27 cellular contexts compared by ENCODE assay signal in the genomic region with DNA sequence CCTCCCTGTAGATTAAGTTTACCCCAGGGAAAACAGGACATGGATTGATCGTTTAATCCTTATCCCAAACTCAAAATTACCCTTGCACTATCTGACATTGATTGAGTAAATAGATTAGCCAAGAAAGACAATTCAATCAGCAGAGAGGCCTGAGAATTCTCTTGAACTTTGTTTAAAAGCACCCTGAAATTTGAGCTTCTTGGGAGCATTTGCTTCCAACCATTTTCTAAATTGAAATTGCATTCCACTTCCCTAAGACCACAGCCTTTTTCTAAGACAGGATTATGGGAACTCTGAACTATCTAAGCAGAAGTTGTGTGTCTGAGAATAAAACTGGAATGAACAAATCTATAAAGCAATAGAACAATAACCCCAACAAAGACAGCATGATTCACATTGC.
DNase-seq lines count a peak whose midpoint lies in the region; ATAC-seq, FAIRE-seq and TF ChIP-seq lines count a peak whose summit lies in the region.
"Had no signal": no experiment of that assay in that cellular context is flagged by ENCODE, and none has a peak within 500 bp of the region (broad histone marks: within the 10 kb centered on the region; RNA-seq: fewer than 3 reads in every experiment).

No MANE protein-coding gene starts in this region.

- H3K9me3 Mint-ChIP-seq in astrocyte (ENCODE audit: unreplicated experiment): no peaks in the 10 kb centered on the region
- no peaks in the 10 kb centered on the region for H3K9me3 Mint-ChIP-seq in nephron progenitor cell
- H3K9me3 Mint-ChIP-seq: activated B cell treated with CpG ODN at 0.5 μM for 24 hours; activated naive CD4-positive, alpha-beta T cell treated with anti-CD3 and anti-CD28 coated beads, Interleukin-2, amount 50 U/mL, for 24 hours; activated T-helper 1 cell treated with anti-CD3 and anti-CD28 coated beads, Interleukin-12 subunit alpha, Interleukin-12 subunit beta, Interleukin-2, Interleukin-4 antibody, amounts not matched to agents 30 ng/mL and 10 ng/mL and 1 ng/mL, durations not matched to agents 14 hours and 24 hours and 36 hours had no signal

- DNase-seq in HepG2 (ENCODE audit: low spot score): no peak
- DNase-seq in right lobe of liver: no peak
- no peak for DNase-seq in astrocyte (ENCODE audit: low read depth)
- no peak for DNase-seq in nephron progenitor cell
- DNase-seq in nucleus accumbens (lab: John Stamatoyannopoulos, UW): no peak
- DNase-seq in NCI-H345 (lab: John Stamatoyannopoulos, UW): no peak
- DNase-seq: 8988T; activated B cell treated with CpG ODN at 0.5 μM for 24 hours; AML-193; aorta; CD4-positive, alpha-beta memory T cell; central memory CD4-positive, alpha-beta T cell; dorsolateral prefrontal cortex; heart left ventricle; left cardiac atrium; NCI-H1930; stimulated activated CD4-positive, alpha-beta T cell treated with anti-CD3 and anti-CD28 coated beads, Interleukin-12 subunit alpha, Interleukin-12 subunit beta, amount 100 ng/mL, for 4 hours; stimulated activated naive CD8-positive, alpha-beta T cell treated with anti-CD3 and anti-CD28 coated beads, Interleukin-15, Interleukin-2, amounts not matched to agents 100 U/mL and 50 U/mL, for 24 hours; T-helper 9 cell; tibial artery had no signal

- CTCF ChIA-PET in HepG2 (lab: Yijun Ruan, JAX; ENCODE audit: low intra/inter-chr PET ratio, low total read pairs): no interaction called here

- ATAC-seq in HepG2 (no peak), right lobe of liver (no peak), GM21360 (IDR thresholded peaks at IDR 0.05; ENCODE audit: unreplicated experiment) (no peak), HG03039 (IDR thresholded peaks at IDR 0.05; ENCODE audit: unreplicated experiment) (no peak)
- ATAC-seq: heart left ventricle; left cardiac atrium; stimulated activated naive CD8-positive, alpha-beta T cell treated with anti-CD3 and anti-CD28 coated beads, Interleukin-15, Interleukin-2, amounts not matched to agents 100 U/mL and 50 U/mL, for 24 hours had no signal

- in situ Hi-C loops in HepG2 (cut with HindIII; ENCODE audit: extremely low pct_ligation_motif_present, low pct_unique_long_range_greater_than_20kb): no loop called here

- FAIRE-seq in HepG2 (lab: Jason Lieb, UNC): no peak
- no peak for FAIRE-seq in astrocyte (lab: Jason Lieb, UNC)
- FAIRE-seq: GM19239 had no signal

- no peaks in the 10 kb centered on the region for H3K27me3 Mint-ChIP-seq in astrocyte (ENCODE audit: low read depth, unreplicated experiment)
- H3K27me3 Mint-ChIP-seq in nephron progenitor cell (ENCODE audit: low read depth, poor library complexity): no peaks in the 10 kb centered on the region

- H3K79me2 ChIP-seq in HepG2 (ENCODE audit: insufficient read depth, low read length): no peaks in the 10 kb centered on the region
- H3K79me2 ChIP-seq in astrocyte (ENCODE audit: insufficient read depth, low read length): no peaks in the 10 kb centered on the region

- H3K27ac Mint-ChIP-seq in astrocyte (ENCODE audit: unreplicated experiment) (peak overlapping the region; percentile 13), nephron progenitor cell (peak overlapping the region; percentile 13)
- H3K27ac Mint-ChIP-seq: activated B cell treated with CpG ODN at 0.5 μM for 24 hours; activated naive CD4-positive, alpha-beta T cell treated with anti-CD3 and anti-CD28 coated beads, Interleukin-2, amount 50 U/mL, for 24 hours; activated T-helper 1 cell treated with anti-CD3 and anti-CD28 coated beads, Interleukin-12 subunit alpha, Interleukin-12 subunit beta, Interleukin-2, Interleukin-4 antibody, amounts not matched to agents 30 ng/mL and 10 ng/mL and 1 ng/mL, durations not matched to agents 14 hours and 24 hours and 36 hours; CD4-positive, alpha-beta memory T cell had no signal

- H3K9ac ChIP-seq in HepG2 (ENCODE audit: insufficient read depth, low read depth, low read length) (no peak overlapping the region), astrocyte (ENCODE audit: low read length) (no peak overlapping the region)
- H3K9ac ChIP-seq: KMS-11 had no signal

- H4K20me1 ChIP-seq in HepG2 (ENCODE audit: insufficient read depth, low read length): no peaks in the 10 kb centered on the region
- H4K20me1 ChIP-seq in astrocyte (ENCODE audit: insufficient read depth, low read length): no peaks in the 10 kb centered on the region

- no peaks in the 10 kb centered on the region for H3K36me3 Mint-ChIP-seq in astrocyte (ENCODE audit: low read depth, unreplicated experiment)
- H3K36me3 Mint-ChIP-seq in nephron progenitor cell (ENCODE audit: low read depth): no peaks in the 10 kb centered on the region
- H3K36me3 Mint-ChIP-seq: activated naive CD4-positive, alpha-beta T cell treated with anti-CD3 and anti-CD28 coated beads, Interleukin-2, amount 50 U/mL, for 24 hours; CD4-positive, alpha-beta memory T cell had no signal

- TF ChIP-seq RAD21 in HepG2 (CRISPR knock-in tag; IDR thresholded peaks at IDR 0.05): no peak

- H3K4me1 ChIP-seq in HepG2 (ENCODE audit: insufficient read depth, low read length): peaks cover 18% of the 10 kb centered on the region
- no peaks in the 10 kb centered on the region for H3K4me1 ChIP-seq in right lobe of liver
- H3K4me1 ChIP-seq in astrocyte (ENCODE audit: insufficient read depth, low read length): peaks cover 4% of the 10 kb centered on the region
- H3K4me1 ChIP-seq: heart left ventricle, right atrium auricular region, tibial artery had no signal

- POLR2A ChIA-PET in HepG2 (lab: Yijun Ruan, JAX): no interaction called here

- H3K4me2 ChIP-seq in HepG2 (ENCODE audit: low read depth, low read length) (no peak overlapping the region; the same call in 1 of the 2 replicates), astrocyte (ENCODE audit: low read length) (no peak overlapping the region)
- H3K4me2 ChIP-seq: KMS-11 had no signal

- TF ChIP-seq POLR2A in HepG2 (IDR thresholded peaks at IDR 0.05; ENCODE audit: insufficient read depth in 1 of 2, low read depth in 2 of 2, low read length in 2 of 2) (no peak), right lobe of liver (IDR thresholded peaks at IDR 0.05) (no peak)

- BruUV-seq in HepG2 (replicated peaks; lab: Mats Ljungman, UMichigan): no TSS peak

- TF ChIP-seq CTCF in HepG2 (CRISPR knock-in tag; IDR thresholded peaks at IDR 0.05) (no peak), right lobe of liver (IDR thresholded peaks at IDR 0.05) (no peak), astrocyte (IDR thresholded peaks at IDR 0.05; ENCODE audit: insufficient read depth, low read depth, low read length) (no peak), nephron progenitor cell (IDR thresholded peaks at IDR 0.05) (no peak)

- TF ChIP-seq EP300 in HepG2 (IDR thresholded peaks at IDR 0.05; ENCODE audit: low read depth in 2 of 2, low read length in 2 of 2) (no peak), HepG2 (CRISPR knock-in tag; IDR thresholded peaks at IDR 0.05; ENCODE audit: borderline replicate concordance) (no peak)

- H3K27me3 ChIP-seq in HepG2 (ENCODE audit: control insufficient read depth in 1 of 2, insufficient read depth in 2 of 2, low read length in 2 of 2): no peaks in the 10 kb centered on the region
- H3K27me3 ChIP-seq in right lobe of liver: no peaks in the 10 kb centered on the region
- H3K27me3 ChIP-seq in astrocyte (ENCODE audit: insufficient read depth, low read length): no peaks in the 10 kb centered on the region
- H3K27me3 ChIP-seq: dorsolateral prefrontal cortex, heart left ventricle, right atrium auricular region, tibial artery had no signal

- H3K4me3 ChIP-seq in HepG2 (replicated peaks in 1 of 3; ENCODE audit: insufficient read depth in 1 of 3, low read depth in 2 of 3, low read length in 3 of 3) (no peak overlapping the region), right lobe of liver (no peak overlapping the region), astrocyte (ENCODE audit: insufficient read depth, low read depth, low read length) (no peak overlapping the region)
- H3K4me3 ChIP-seq: dorsolateral prefrontal cortex, heart left ventricle, right atrium auricular region, tibial artery had no signal

- 0% methylated on average over 1 of the region's 1 CpG for WGBS in HepG2 (ENCODE audit: low lambda C conversion rate)
- WGBS in right lobe of liver (ENCODE audit: insufficient coverage, low coverage, low lambda C conversion rate, missing lambda C conversion rate): 21% methylated on average over 1 of the region's 1 CpG

- H3K36me3 ChIP-seq in HepG2 (replicated peaks in 1 of 2; ENCODE audit: control insufficient read depth in 1 of 2, insufficient read depth in 2 of 2, low read length in 2 of 2): no peaks in the 10 kb centered on the region
- no peaks in the 10 kb centered on the region for H3K36me3 ChIP-seq in right lobe of liver
- no peaks in the 10 kb centered on the region for H3K36me3 ChIP-seq in astrocyte (ENCODE audit: insufficient read depth, low read length)
- H3K36me3 ChIP-seq: heart left ventricle, right atrium auricular region, tibial artery had no signal

- H3K4me3 Mint-ChIP-seq in astrocyte (ENCODE audit: unreplicated experiment) (no peak overlapping the region), nephron progenitor cell (no peak overlapping the region)
- H3K4me3 Mint-ChIP-seq: activated B cell treated with CpG ODN at 0.5 μM for 24 hours; activated naive CD4-positive, alpha-beta T cell treated with anti-CD3 and anti-CD28 coated beads, Interleukin-2, amount 50 U/mL, for 24 hours; activated T-helper 1 cell treated with anti-CD3 and anti-CD28 coated beads, Interleukin-12 subunit alpha, Interleukin-12 subunit beta, Interleukin-2, Interleukin-4 antibody, amounts not matched to agents 30 ng/mL and 10 ng/mL and 1 ng/mL, durations not matched to agents 14 hours and 24 hours and 36 hours; CD4-positive, alpha-beta memory T cell had no signal

- H3K4me1 Mint-ChIP-seq in astrocyte (ENCODE audit: low read depth, unreplicated experiment) (peaks cover 4% of the 10 kb centered on the region), nephron progenitor cell (peaks cover 10% of the 10 kb centered on the region)
- H3K4me1 Mint-ChIP-seq: activated B cell treated with CpG ODN at 0.5 μM for 24 hours; activated naive CD4-positive, alpha-beta T cell treated with anti-CD3 and anti-CD28 coated beads, Interleukin-2, amount 50 U/mL, for 24 hours; CD4-positive, alpha-beta memory T cell had no signal

- no peak overlapping the region for H3K27ac ChIP-seq in HepG2 (ENCODE audit: extremely low read length, insufficient read depth, low read length)
- H3K27ac ChIP-seq in right lobe of liver: no peak overlapping the region
- H3K27ac ChIP-seq in astrocyte (ENCODE audit: low read depth, low read length): no peak overlapping the region
- H3K27ac ChIP-seq: dorsolateral prefrontal cortex, heart left ventricle, KMS-11, right atrium auricular region, tibial artery had no signal

- H3K9me3 ChIP-seq in HepG2 (ENCODE audit: low read length) (no peaks in the 10 kb centered on the region), right lobe of liver (no peaks in the 10 kb centered on the region), astrocyte (ENCODE audit: insufficient read depth, low read depth, low read length) (no peaks in the 10 kb centered on the region)
- H3K9me3 ChIP-seq: heart left ventricle, right atrium auricular region, tibial artery had no signal

- intact Hi-C loops in HepG2 (cut with micrococcal nuclease; ENCODE audit: unreplicated experiment) (no loop called here), right lobe of liver (cut with DNase I) (no loop called here)

- H2AFZ ChIP-seq in HepG2 (ENCODE audit: low read length) (no peak overlapping the region), astrocyte (ENCODE audit: low read depth, low read length) (no peak overlapping the region)

TF ChIP-seq in HepG2, 621 proteins besides CTCF, POLR2A, EP300 and RAD21 (continues in another document):
- peak; percentile 75 for TF ChIP-seq ONECUT2 (CRISPR knock-in tag; IDR thresholded peaks at IDR 0.05)
